14 cellular contexts compared by ENCODE assay signal in genomic region chr1:246679211-246680177, GRCh38. TPM values are rescaled to one million over a fixed set of nuclear protein-coding genes. Genes with fewer than 3 reads are reported as not detected.
DNase-seq lines count a peak whose midpoint lies in the region; ATAC-seq and TF ChIP-seq lines count a peak whose summit lies in the region.
"Had no signal": no experiment of that assay in that cellular context is flagged by ENCODE, and none has a peak within 500 bp of the region (broad histone marks: within the 10 kb centered on the region; RNA-seq: fewer than 3 reads in every experiment).

No MANE protein-coding gene starts in this region.

- intact Hi-C loops in dorsolateral prefrontal cortex (cut with DNase I): no loop called here
- intact Hi-C loops in Calu3 (cut with micrococcal nuclease; ENCODE audit: unreplicated experiment): no loop called here
- intact Hi-C loops in natural killer cell (cut with micrococcal nuclease): no loop called here

- no peak for TF ChIP-seq CTCF in AG10803 (conservative IDR thresholded peaks at IDR 0.05; ENCODE audit: low read length)
- no peak for TF ChIP-seq CTCF in HFFc6 (IDR thresholded peaks at IDR 0.05)
- no peak for TF ChIP-seq CTCF in dorsolateral prefrontal cortex (IDR thresholded peaks at IDR 0.05 in 54 of 56, conservative IDR thresholded peaks at IDR 0.05 in 2 of 56; ENCODE audit: low read depth in 1 of 56, partially characterized antibody in 56 of 56)
- TF ChIP-seq CTCF in Calu3 (IDR thresholded peaks at IDR 0.05; ENCODE audit: unreplicated experiment): no peak
- TF ChIP-seq CTCF in natural killer cell (IDR thresholded peaks at IDR 0.05): no peak

- H3K27ac ChIP-seq in dorsolateral prefrontal cortex: peak overlapping the region in 56 of 59 donors; percentile 11 to 92 (median 76)
- H3K27ac ChIP-seq: PC-9, upper lobe of left lung had no signal

- H3K27me3 Mint-ChIP-seq in HFFc6 (ENCODE audit: insufficient read depth): no peaks in the 10 kb centered on the region; the same call in none of the 2 replicates
- peaks cover 9% of the 10 kb centered on the region for H3K27me3 Mint-ChIP-seq in Calu3 (ENCODE audit: unreplicated experiment)
- no peaks in the 10 kb centered on the region for H3K27me3 Mint-ChIP-seq in natural killer cell (ENCODE audit: low read depth in 2 of 2)
- H3K27me3 Mint-ChIP-seq: B cell had no signal

- no peaks in the 10 kb centered on the region for H3K9me3 Mint-ChIP-seq in HFFc6
- H3K9me3 Mint-ChIP-seq in Calu3 (ENCODE audit: low read depth, unreplicated experiment): no peaks in the 10 kb centered on the region
- no peaks in the 10 kb centered on the region for H3K9me3 Mint-ChIP-seq in natural killer cell

- H3K27me3 ChIP-seq in dorsolateral prefrontal cortex: no peaks in the 10 kb centered on the region
- H3K27me3 ChIP-seq: adrenal gland, upper lobe of left lung had no signal

- no peak for ATAC-seq in HG02885 (IDR thresholded peaks at IDR 0.05; ENCODE audit: poor library complexity, unreplicated experiment)
- no peak for ATAC-seq in natural killer cell

- H3K27ac Mint-ChIP-seq in HFFc6 (peak overlapping the region; percentile 85), Calu3 (ENCODE audit: unreplicated experiment) (no peak overlapping the region), natural killer cell (no peak overlapping the region)
- H3K27ac Mint-ChIP-seq: B cell had no signal

- H3K4me3 ChIP-seq in AG10803 (ENCODE audit: low read length) (no peak overlapping the region), dorsolateral prefrontal cortex (peak overlapping the region in 1 of 59 donors; percentile 10)
- H3K4me3 ChIP-seq: adrenal gland, PC-9, upper lobe of left lung had no signal

- DNase-seq in AG10803 (ENCODE audit: low read depth) (peak; percentile 49), HFFc6 (no peak), dorsolateral prefrontal cortex (peak in 5 of 10 donors; percentile 49 to 65 (median 59)), occipital lobe (lab: John Stamatoyannopoulos, UW) (peak; percentile 10), Calu3 (no peak), natural killer cell (no peak), NCI-H1417 treated with DMSO at 0.1 percent for 48 hours (lab: John Stamatoyannopoulos, UW) (no peak)
- DNase-seq: adrenal gland, cortex of kidney, NCI-H226, PC-9, upper lobe of left lung had no signal

- peaks cover 16% of the 10 kb centered on the region for H3K36me3 Mint-ChIP-seq in HFFc6 (ENCODE audit: low read depth)
- no peaks in the 10 kb centered on the region for H3K36me3 Mint-ChIP-seq in Calu3 (ENCODE audit: insufficient read depth, unreplicated experiment)
- H3K36me3 Mint-ChIP-seq in natural killer cell: no peaks in the 10 kb centered on the region

- H3K4me3 Mint-ChIP-seq in HFFc6: peak overlapping the region; percentile 44; the same call in 1 of the 2 replicates
- H3K4me3 Mint-ChIP-seq in Calu3 (ENCODE audit: low read depth, unreplicated experiment): no peak overlapping the region
- H3K4me3 Mint-ChIP-seq in natural killer cell: no peak overlapping the region
- H3K4me3 Mint-ChIP-seq: B cell had no signal

- CTCF ChIA-PET in Calu3 (lab: Charles Lee): no interaction called here

- H3K4me1 Mint-ChIP-seq in HFFc6 (ENCODE audit: low read depth) (peaks cover 40% of the 10 kb centered on the region), Calu3 (ENCODE audit: low read depth, unreplicated experiment) (no peaks in the 10 kb centered on the region), natural killer cell (no peaks in the 10 kb centered on the region)

- BruUV-seq in Calu3 (replicated peaks; lab: Mats Ljungman, UMichigan): no TSS peak

RNA-seq across cellular contexts. Expression of gene SCCPDH, which starts 44.7 kb away (rescaled TPM):
- 10 to 100 TPM; 21.3 to 27.2 (median 25.6) TPM for total RNA-seq in HFFc6 (2021; fragmentation: NEBNext Ultra II Directional; extraction: Animal tissue kit (Norgen Biotek cat#: 25700))
- 10 to 100 TPM; 25.8 to 69.7 (median 46.0) TPM for total RNA-seq in dorsolateral prefrontal cortex
- total RNA-seq in occipital lobe: 53.2 TPM
- 36.0 and 40.0 TPM in 2 replicates for total RNA-seq in Calu3 (2022)
- 10 to 100 TPM in 1 of 3 donors, 1 to 10 TPM in 2; 5.3 to 24.8 (median 9.2) TPM for total RNA-seq in natural killer cell

Comparison
In these comparisons a context has a peak if more than half of its experiments do, and no peak if none do; other contexts are left out.
1. DNase-seq: peak in AG10803 (single experiment) and occipital lobe (single experiment); none in HFFc6 (single experiment), Calu3 (single experiment), natural killer cell (single experiment) and NCI-H1417 treated with DMSO at 0.1 percent for 48 hours (single experiment).